8 cellular contexts compared by ENCODE assay signal in genomic region chr6:44224154-44224977, GRCh38. TPM values are rescaled to one million over a fixed set of nuclear protein-coding genes. Genes with fewer than 3 reads are reported as not detected.
DNase-seq lines count a peak whose midpoint lies in the region; ATAC-seq and TF ChIP-seq lines count a peak whose summit lies in the region.

No MANE protein-coding gene starts in this region.

- H3K27ac Mint-ChIP-seq in neural crest cell (ENCODE audit: unreplicated experiment): no peak overlapping the region

- H3K27me3 Mint-ChIP-seq in neural crest cell (ENCODE audit: low read depth): peaks cover 5% of the 10 kb centered on the region

- TF ChIP-seq CTCF in HCT116 (IDR thresholded peaks at IDR 0.05 in 2 of 3, conservative IDR thresholded peaks at IDR 0.05 in 1 of 3; ENCODE audit: borderline replicate concordance in 1 of 3, insufficient read depth in 1 of 3, low read depth in 2 of 3, low read length in 2 of 3): no peak
- TF ChIP-seq CTCF in neural crest cell (conservative IDR thresholded peaks at IDR 0.05): no peak

- no peak overlapping the region for H2AFZ ChIP-seq in HCT116 (ENCODE audit: low read depth, low read length, poor library complexity, severe bottlenecking)

- POLR2A ChIA-PET in HCT116 (lab: Charles Lee): interaction anchor here (1.1 to 3.0 kb wide), 5 partner anchors 10 to 22 kb away, joined by 3 to 27 read pairs (median 7); partner anchors contain the start of gene HSP90AB1

- H3K9me2 ChIP-seq in HCT116 (ENCODE audit: insufficient read depth): no peaks in the 10 kb centered on the region

- H3K27me3 ChIP-seq in HCT116 (ENCODE audit: insufficient read depth, low read length) (no peaks in the 10 kb centered on the region), SJCRH30 (no peaks in the 10 kb centered on the region), endocrine pancreas (ENCODE audit: control insufficient read depth, insufficient read depth, low read length) (no peaks in the 10 kb centered on the region)

- peak overlapping the region; percentile 93 for H3K4me2 ChIP-seq in HCT116 (ENCODE audit: low read length)

- peak overlapping the region; percentile 81 for H3K27ac ChIP-seq in HCT116 (ENCODE audit: low read depth, low read length)
- no peak overlapping the region; the same call in 1 of the 2 replicates for H3K27ac ChIP-seq in SJCRH30

- H4K20me1 ChIP-seq in HCT116 (ENCODE audit: insufficient read depth): peaks cover 4% of the 10 kb centered on the region; the same call in 1 of the 2 replicates

- H3K4me1 Mint-ChIP-seq in neural crest cell: peaks cover 50% of the 10 kb centered on the region

- H3K36me3 Mint-ChIP-seq in neural crest cell (ENCODE audit: low read depth): no peaks in the 10 kb centered on the region

- intact Hi-C loops in HCT116 (cut with micrococcal nuclease): no loop called here

- H3K9me3 Mint-ChIP-seq in neural crest cell: no peaks in the 10 kb centered on the region

- H3K9me3 ChIP-seq in HCT116 (ENCODE audit: control insufficient read depth in 1 of 2, insufficient read depth in 1 of 2, low read depth in 1 of 2, low read length in 2 of 2): no peaks in the 10 kb centered on the region
- H3K9me3 ChIP-seq in SJCRH30 (replicated peaks): no peaks in the 10 kb centered on the region
- H3K9me3 ChIP-seq in endocrine pancreas (ENCODE audit: control insufficient read depth, low read length): no peaks in the 10 kb centered on the region

- H3K9ac ChIP-seq in HCT116 (ENCODE audit: low read length): peak overlapping the region; percentile 81
- peak overlapping the region; percentile 88 for H3K9ac ChIP-seq in endocrine pancreas (ENCODE audit: control insufficient read depth, insufficient read depth, low read length)

- peaks cover 55% of the 10 kb centered on the region for H3K79me2 ChIP-seq in HCT116 (ENCODE audit: insufficient read depth, low read length)

- no peak for TF ChIP-seq RAD21 in HCT116 (IDR thresholded peaks at IDR 0.05; ENCODE audit: low read depth)

- peak overlapping the region; percentile 90 for H3K4me3 Mint-ChIP-seq in neural crest cell

- H3K4me3 ChIP-seq in HCT116 (replicated peaks in 1 of 2; ENCODE audit: low read depth in 1 of 2, low read length in 2 of 2) (peak overlapping the region; percentile 65 to 74), SJCRH30 (peak overlapping the region; percentile 80), endocrine pancreas (ENCODE audit: control insufficient read depth, insufficient read depth, low read length) (peak overlapping the region; percentile 49)

- ATAC-seq in HCT116 (peak; percentile 16), HG03342 (IDR thresholded peaks at IDR 0.05; ENCODE audit: unreplicated experiment) (no peak)

- TSS peak; percentile 52 for BruUV-seq in HCT116 (replicated peaks; lab: Mats Ljungman, UMichigan)

- peak; percentile 40 for DNase-seq in EH (ENCODE audit: low read depth)
- no peak for DNase-seq in HCT116 (ENCODE audit: low read depth, low spot score)
- peak in 1 of 2 experiments; percentile 49 for DNase-seq in SJCRH30
- DNase-seq in neural crest cell (ENCODE audit: low read depth, low spot score): no peak
- no peak for DNase-seq in T1000 (lab: John Stamatoyannopoulos, UW)
- no peak for DNase-seq in NCI-H2196 treated with DMSO at 0.1 percent for 48 hours (lab: John Stamatoyannopoulos, UW; ENCODE audit: unreplicated experiment)

- CTCF ChIA-PET in HCT116 (lab: Charles Lee): interaction anchor here (0.7 to 3.7 kb wide), 7 partner anchors 10 to 79 kb away, joined by 3 to 22 read pairs (median 3); no protein-coding TSS in a partner anchor

- no peak for TF ChIP-seq POLR2A in HCT116 (IDR thresholded peaks at IDR 0.05; ENCODE audit: borderline replicate concordance, extremely low read depth, insufficient read depth, insufficient read length)

- H3K36me3 ChIP-seq in HCT116 (ENCODE audit: control insufficient read depth in 1 of 2, insufficient read depth in 2 of 2, low read length in 2 of 2): peaks cover 2 to 16% of the 10 kb centered on the region in 2 experiments; a peak in 2 of 4 replicates
- peaks cover 7% of the 10 kb centered on the region; the same call in 1 of the 2 replicates for H3K36me3 ChIP-seq in SJCRH30
- no peaks in the 10 kb centered on the region for H3K36me3 ChIP-seq in endocrine pancreas (ENCODE audit: control insufficient read depth, insufficient read depth, low read length)

- peaks cover 33 to 58% of the 10 kb centered on the region in 2 experiments for H3K4me1 ChIP-seq in HCT116 (ENCODE audit: control insufficient read depth in 1 of 2, insufficient read depth in 2 of 2, low read length in 2 of 2)
- H3K4me1 ChIP-seq in SJCRH30: peaks cover 41% of the 10 kb centered on the region
- H3K4me1 ChIP-seq in endocrine pancreas (ENCODE audit: control insufficient read depth, insufficient read depth, low read length): no peaks in the 10 kb centered on the region

- RAD21 ChIA-PET in HCT116 (lab: Charles Lee; ENCODE audit: low non-redundant PET in 1 of 2, low total read pairs in 2 of 2, uncharacterized antibody in 2 of 2, unreplicated experiment in 2 of 2): no interaction called here

TF ChIP-seq in HCT116, 20 proteins besides CTCF, POLR2A, EP300 and RAD21:
- TF ChIP-seq SRF (IDR thresholded peaks at IDR 0.05; ENCODE audit: low read depth) (no peak), POLR2AphosphoS5 (IDR thresholded peaks at IDR 0.05; ENCODE audit: low read depth, low read length) (no peak), ZNF274 (IDR thresholded peaks at IDR 0.05; ENCODE audit: low read depth, low read length) (no peak), FOSL1 (IDR thresholded peaks at IDR 0.05; ENCODE audit: low read depth) (no peak), EZH2phosphoT487 (IDR thresholded peaks at IDR 0.05; ENCODE audit: borderline replicate concordance) (no peak), SP1 (IDR thresholded peaks at IDR 0.05; ENCODE audit: low read depth) (no peak), ZFX (IDR thresholded peaks at IDR 0.05) (no peak), SIN3A (IDR thresholded peaks at IDR 0.05; ENCODE audit: low read depth) (no peak), JUND (IDR thresholded peaks at IDR 0.05) (no peak), CEBPB (IDR thresholded peaks at IDR 0.05; ENCODE audit: low read depth) (no peak), ATF3 (IDR thresholded peaks at IDR 0.05) (no peak), ELF1 (IDR thresholded peaks at IDR 0.05; ENCODE audit: borderline replicate concordance, low read depth) (no peak), YY1 (IDR thresholded peaks at IDR 0.05; ENCODE audit: extremely low read depth, insufficient replicate concordance, low read depth, low read length) (no peak), CBX3 (IDR thresholded peaks at IDR 0.05; ENCODE audit: low read depth) (no peak), TCF7L2 (IDR thresholded peaks at IDR 0.05; ENCODE audit: borderline replicate concordance, extremely low read depth, insufficient read depth, insufficient read length) (no peak)

RNA-seq across cellular contexts. Expression of gene SLC29A1, which starts 1.0 kb away (rescaled TPM):
- total RNA-seq in HCT116 (2021; ENCODE audit: unreplicated experiment): 67.6 TPM
- 60.2 and 73.6 TPM in 2 replicates for polyA plus RNA-seq in HCT116 (2012)
- 102 and 109 TPM in 2 replicates for total RNA-seq in SJCRH30 (2014; rRNA removed; shearing (Covaris generic))
- total RNA-seq in neural crest cell: 54.8 and 55.0 TPM in 2 replicates

RNA-seq across cellular contexts. Expression of gene MYMX, which starts 7.6 kb away (rescaled TPM):
- not detected for total RNA-seq in HCT116 (2021; ENCODE audit: unreplicated experiment)
- polyA plus RNA-seq in HCT116 (2012): 0.13 TPM in 1 of 2 replicates, not detected in the other
- 106 and 116 TPM in 2 replicates for total RNA-seq in SJCRH30 (2014; rRNA removed; shearing (Covaris generic))
- total RNA-seq in neural crest cell: not detected in 2 replicates

RNA-seq across cellular contexts. Expression of gene HSP90AB1, which starts 22.5 kb away (rescaled TPM):
- total RNA-seq in HCT116 (2021; ENCODE audit: unreplicated experiment): 2,554 TPM
- polyA plus RNA-seq in HCT116 (2012): 1,463 and 1,823 TPM in 2 replicates
- total RNA-seq in SJCRH30 (2014; rRNA removed; shearing (Covaris generic)): 1,351 and 1,358 TPM in 2 replicates
- total RNA-seq in neural crest cell: 1,508 and 1,541 TPM in 2 replicates

RNA-seq across cellular contexts. Expression of gene SLC35B2, which starts 33.0 kb away (rescaled TPM):
- total RNA-seq in HCT116 (2021; ENCODE audit: unreplicated experiment) (50.5 TPM), neural crest cell (70.5 and 77.7 TPM in 2 replicates)
- polyA plus RNA-seq in HCT116 (2012): 35.2 and 47.5 TPM in 2 replicates
- 27.8 and 28.5 TPM in 2 replicates for total RNA-seq in SJCRH30 (2014; rRNA removed; shearing (Covaris generic))

RNA-seq across cellular contexts. Expression of gene NFKBIE, which starts 41.0 kb away (rescaled TPM):
- total RNA-seq in HCT116 (2021; ENCODE audit: unreplicated experiment): 7.6 TPM
- polyA plus RNA-seq in HCT116 (2012): 6.2 and 8.2 TPM in 2 replicates
- 7.8 and 9.6 TPM in 2 replicates for total RNA-seq in SJCRH30 (2014; rRNA removed; shearing (Covaris generic))
- 16.1 and 20.2 TPM in 2 replicates for total RNA-seq in neural crest cell

Comparison
In these comparisons a context has a peak if more than half of its experiments do, and no peak if none do; other contexts are left out.
1. RNA of gene MYMX, which starts 7.6 kb away (total RNA-seq): 106 to 116 TPM in SJCRH30; not detected in HCT116 (single experiment) and not detected in neural crest cell; every median in the first group is over 10 times any median in the second.
2. Peak in every context shown above with its lines, with median percentiles within 50 percentile points of each other: H3K4me3 ChIP-seq.